Comparison of ENCODE assay signal across 1 cellular context in the genomic region with DNA sequence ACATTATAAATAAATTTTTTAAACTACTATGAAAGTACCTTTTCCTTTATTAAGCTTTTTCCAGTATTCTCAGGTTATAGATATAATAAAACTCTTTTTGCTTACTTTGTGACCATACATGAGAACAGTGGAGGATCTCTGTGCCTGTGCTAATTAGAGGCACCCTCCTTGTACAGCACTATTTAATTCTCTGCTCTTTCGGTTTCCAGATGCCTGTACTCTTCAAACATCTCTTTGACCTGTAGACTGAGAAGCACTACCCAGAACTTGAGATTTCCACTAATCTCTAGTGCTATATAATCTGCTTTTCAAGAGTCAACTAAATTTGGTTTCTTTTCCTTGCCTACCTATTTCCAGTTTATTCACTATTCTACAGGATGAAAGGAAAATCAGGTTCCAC.
TF ChIP-seq lines count a peak whose summit lies in the region.

No MANE protein-coding gene starts in this region.

TF ChIP-seq in IMR-90, 13 proteins besides CTCF, POLR2A, EP300 and RAD21 (continued from another document):
- TF ChIP-seq ELK1 (IDR thresholded peaks at IDR 0.05; ENCODE audit: borderline replicate concordance, low read depth, low read length), result no peak
- no peak for TF ChIP-seq CEBPB (IDR thresholded peaks at IDR 0.05; ENCODE audit: low read depth, low read length)
- no peak for TF ChIP-seq MAFK (IDR thresholded peaks at IDR 0.05; ENCODE audit: low read depth, low read length)
- TF ChIP-seq NFE2L2 (IDR thresholded peaks at IDR 0.05; ENCODE audit: low read depth, low read length), result no peak
- no peak for TF ChIP-seq BHLHE40 (IDR thresholded peaks at IDR 0.05; ENCODE audit: low read depth, low read length)
- TF ChIP-seq MXI1 (IDR thresholded peaks at IDR 0.05; ENCODE audit: borderline replicate concordance, low read depth, low read length), result no peak
TF ChIP-seq in IMR-90: peak in this region for 0.
